ENCODE assay signal across 1 cellular context in the genomic region with DNA sequence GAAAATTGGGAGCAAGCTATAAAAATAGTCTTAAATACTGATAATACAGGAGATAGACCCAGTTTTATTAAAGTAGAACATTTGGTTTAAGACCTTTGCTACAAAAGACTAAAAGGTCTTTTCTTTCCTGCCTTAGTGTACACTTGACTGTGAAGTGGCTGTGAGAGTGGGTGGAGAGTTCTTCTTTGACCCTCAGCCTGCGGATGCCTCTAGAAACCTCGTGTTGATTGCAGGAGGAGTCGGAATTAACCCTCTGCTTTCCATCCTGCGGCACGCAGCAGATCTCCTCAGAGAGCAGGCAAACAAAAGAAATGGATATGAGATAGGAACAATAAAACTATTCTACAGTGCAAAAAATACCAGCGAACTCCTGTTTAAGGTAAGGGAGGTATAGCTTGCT.
TF ChIP-seq lines count a peak whose summit lies in the region.

No MANE protein-coding gene starts in this region.

TF ChIP-seq in GM23338, 12 proteins besides CTCF, POLR2A, EP300 and RAD21:
- TF ChIP-seq, protein P1, sequence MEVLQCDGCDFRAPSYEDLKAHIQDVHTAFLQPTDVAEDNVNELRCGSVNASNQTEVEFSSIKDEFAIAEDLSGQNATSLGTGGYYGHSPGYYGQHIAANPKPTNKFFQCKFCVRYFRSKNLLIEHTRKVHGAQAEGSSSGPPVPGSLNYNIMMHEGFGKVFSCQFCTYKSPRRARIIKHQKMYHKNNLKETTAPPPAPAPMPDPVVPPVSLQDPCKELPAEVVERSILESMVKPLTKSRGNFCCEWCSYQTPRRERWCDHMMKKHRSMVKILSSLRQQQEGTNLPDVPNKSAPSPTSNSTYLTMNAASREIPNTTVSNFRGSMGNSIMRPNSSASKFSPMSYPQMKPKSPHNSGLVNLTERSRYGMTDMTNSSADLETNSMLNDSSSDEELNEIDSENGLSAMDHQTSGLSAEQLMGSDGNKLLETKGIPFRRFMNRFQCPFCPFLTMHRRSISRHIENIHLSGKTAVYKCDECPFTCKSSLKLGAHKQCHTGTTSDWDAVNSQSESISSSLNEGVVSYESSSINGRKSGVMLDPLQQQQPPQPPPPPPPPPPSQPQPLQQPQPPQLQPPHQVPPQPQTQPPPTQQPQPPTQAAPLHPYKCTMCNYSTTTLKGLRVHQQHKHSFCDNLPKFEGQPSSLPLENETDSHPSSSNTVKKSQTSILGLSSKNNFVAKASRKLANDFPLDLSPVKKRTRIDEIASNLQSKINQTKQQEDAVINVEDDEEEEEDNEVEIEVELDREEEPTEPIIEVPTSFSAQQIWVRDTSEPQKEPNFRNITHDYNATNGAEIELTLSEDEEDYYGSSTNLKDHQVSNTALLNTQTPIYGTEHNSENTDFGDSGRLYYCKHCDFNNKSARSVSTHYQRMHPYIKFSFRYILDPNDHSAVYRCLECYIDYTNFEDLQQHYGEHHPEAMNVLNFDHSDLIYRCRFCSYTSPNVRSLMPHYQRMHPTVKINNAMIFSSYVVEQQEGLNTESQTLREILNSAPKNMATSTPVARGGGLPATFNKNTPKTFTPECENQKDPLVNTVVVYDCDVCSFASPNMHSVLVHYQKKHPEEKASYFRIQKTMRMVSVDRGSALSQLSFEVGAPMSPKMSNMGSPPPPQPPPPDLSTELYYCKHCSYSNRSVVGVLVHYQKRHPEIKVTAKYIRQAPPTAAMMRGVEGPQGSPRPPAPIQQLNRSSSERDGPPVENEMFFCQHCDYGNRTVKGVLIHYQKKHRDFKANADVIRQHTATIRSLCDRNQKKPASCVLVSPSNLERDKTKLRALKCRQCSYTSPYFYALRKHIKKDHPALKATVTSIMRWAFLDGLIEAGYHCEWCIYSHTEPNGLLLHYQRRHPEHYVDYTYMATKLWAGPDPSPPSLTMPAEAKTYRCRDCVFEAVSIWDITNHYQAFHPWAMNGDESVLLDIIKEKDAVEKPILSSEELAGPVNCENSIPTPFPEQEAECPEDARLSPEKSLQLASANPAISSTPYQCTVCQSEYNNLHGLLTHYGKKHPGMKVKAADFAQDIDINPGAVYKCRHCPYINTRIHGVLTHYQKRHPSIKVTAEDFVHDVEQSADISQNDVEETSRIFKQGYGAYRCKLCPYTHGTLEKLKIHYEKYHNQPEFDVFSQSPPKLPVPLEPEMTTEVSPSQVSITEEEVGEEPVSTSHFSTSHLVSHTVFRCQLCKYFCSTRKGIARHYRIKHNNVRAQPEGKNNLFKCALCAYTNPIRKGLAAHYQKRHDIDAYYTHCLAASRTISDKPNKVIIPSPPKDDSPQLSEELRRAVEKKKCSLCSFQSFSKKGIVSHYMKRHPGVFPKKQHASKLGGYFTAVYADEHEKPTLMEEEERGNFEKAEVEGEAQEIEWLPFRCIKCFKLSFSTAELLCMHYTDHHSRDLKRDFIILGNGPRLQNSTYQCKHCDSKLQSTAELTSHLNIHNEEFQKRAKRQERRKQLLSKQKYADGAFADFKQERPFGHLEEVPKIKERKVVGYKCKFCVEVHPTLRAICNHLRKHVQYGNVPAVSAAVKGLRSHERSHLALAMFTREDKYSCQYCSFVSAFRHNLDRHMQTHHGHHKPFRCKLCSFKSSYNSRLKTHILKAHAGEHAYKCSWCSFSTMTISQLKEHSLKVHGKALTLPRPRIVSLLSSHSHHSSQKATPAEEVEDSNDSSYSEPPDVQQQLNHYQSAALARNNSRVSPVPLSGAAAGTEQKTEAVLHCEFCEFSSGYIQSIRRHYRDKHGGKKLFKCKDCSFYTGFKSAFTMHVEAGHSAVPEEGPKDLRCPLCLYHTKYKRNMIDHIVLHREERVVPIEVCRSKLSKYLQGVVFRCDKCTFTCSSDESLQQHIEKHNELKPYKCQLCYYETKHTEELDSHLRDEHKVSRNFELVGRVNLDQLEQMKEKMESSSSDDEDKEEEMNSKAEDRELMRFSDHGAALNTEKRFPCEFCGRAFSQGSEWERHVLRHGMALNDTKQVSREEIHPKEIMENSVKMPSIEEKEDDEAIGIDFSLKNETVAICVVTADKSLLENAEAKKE (CRISPR knock-in tag; IDR thresholded peaks at IDR 0.05): no peak
- TF ChIP-seq EZH2phosphoT487 (IDR thresholded peaks at IDR 0.05; ENCODE audit: unreplicated experiment): no peak
- no peak for TF ChIP-seq POLR2AphosphoS5 (IDR thresholded peaks at IDR 0.05; ENCODE audit: low read depth)
- TF ChIP-seq ZNF114 (CRISPR knock-in tag; IDR thresholded peaks at IDR 0.05): no peak
- TF ChIP-seq EZH2 (IDR thresholded peaks at IDR 0.05; ENCODE audit: low read depth, unreplicated experiment): no peak
- no peak for TF ChIP-seq STAT1 (IDR thresholded peaks at IDR 0.05; ENCODE audit: unreplicated experiment)
- no peak for TF ChIP-seq ZNF331 (CRISPR knock-in tag; IDR thresholded peaks at IDR 0.05; ENCODE audit: low read depth)
- no peak for TF ChIP-seq CREB1 (CRISPR knock-in tag; IDR thresholded peaks at IDR 0.05; ENCODE audit: low read depth)
- TF ChIP-seq, protein P2, sequence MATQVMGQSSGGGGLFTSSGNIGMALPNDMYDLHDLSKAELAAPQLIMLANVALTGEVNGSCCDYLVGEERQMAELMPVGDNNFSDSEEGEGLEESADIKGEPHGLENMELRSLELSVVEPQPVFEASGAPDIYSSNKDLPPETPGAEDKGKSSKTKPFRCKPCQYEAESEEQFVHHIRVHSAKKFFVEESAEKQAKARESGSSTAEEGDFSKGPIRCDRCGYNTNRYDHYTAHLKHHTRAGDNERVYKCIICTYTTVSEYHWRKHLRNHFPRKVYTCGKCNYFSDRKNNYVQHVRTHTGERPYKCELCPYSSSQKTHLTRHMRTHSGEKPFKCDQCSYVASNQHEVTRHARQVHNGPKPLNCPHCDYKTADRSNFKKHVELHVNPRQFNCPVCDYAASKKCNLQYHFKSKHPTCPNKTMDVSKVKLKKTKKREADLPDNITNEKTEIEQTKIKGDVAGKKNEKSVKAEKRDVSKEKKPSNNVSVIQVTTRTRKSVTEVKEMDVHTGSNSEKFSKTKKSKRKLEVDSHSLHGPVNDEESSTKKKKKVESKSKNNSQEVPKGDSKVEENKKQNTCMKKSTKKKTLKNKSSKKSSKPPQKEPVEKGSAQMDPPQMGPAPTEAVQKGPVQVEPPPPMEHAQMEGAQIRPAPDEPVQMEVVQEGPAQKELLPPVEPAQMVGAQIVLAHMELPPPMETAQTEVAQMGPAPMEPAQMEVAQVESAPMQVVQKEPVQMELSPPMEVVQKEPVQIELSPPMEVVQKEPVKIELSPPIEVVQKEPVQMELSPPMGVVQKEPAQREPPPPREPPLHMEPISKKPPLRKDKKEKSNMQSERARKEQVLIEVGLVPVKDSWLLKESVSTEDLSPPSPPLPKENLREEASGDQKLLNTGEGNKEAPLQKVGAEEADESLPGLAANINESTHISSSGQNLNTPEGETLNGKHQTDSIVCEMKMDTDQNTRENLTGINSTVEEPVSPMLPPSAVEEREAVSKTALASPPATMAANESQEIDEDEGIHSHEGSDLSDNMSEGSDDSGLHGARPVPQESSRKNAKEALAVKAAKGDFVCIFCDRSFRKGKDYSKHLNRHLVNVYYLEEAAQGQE (IDR thresholded peaks at IDR 0.05; ENCODE audit: unreplicated experiment): no peak
- TF ChIP-seq, protein P3, sequence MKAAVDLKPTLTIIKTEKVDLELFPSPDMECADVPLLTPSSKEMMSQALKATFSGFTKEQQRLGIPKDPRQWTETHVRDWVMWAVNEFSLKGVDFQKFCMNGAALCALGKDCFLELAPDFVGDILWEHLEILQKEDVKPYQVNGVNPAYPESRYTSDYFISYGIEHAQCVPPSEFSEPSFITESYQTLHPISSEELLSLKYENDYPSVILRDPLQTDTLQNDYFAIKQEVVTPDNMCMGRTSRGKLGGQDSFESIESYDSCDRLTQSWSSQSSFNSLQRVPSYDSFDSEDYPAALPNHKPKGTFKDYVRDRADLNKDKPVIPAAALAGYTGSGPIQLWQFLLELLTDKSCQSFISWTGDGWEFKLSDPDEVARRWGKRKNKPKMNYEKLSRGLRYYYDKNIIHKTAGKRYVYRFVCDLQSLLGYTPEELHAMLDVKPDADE (IDR thresholded peaks at IDR 0.05): no peak
- no peak for TF ChIP-seq NANOG (IDR thresholded peaks at IDR 0.05; ENCODE audit: borderline replicate concordance)
- TF ChIP-seq JUNB (IDR thresholded peaks at IDR 0.05; ENCODE audit: unreplicated experiment): no peak
TF ChIP-seq in GM23338: peak in this region for 0.
